Comparison of ENCODE assay signal across 1 cellular context in the genomic region with DNA sequence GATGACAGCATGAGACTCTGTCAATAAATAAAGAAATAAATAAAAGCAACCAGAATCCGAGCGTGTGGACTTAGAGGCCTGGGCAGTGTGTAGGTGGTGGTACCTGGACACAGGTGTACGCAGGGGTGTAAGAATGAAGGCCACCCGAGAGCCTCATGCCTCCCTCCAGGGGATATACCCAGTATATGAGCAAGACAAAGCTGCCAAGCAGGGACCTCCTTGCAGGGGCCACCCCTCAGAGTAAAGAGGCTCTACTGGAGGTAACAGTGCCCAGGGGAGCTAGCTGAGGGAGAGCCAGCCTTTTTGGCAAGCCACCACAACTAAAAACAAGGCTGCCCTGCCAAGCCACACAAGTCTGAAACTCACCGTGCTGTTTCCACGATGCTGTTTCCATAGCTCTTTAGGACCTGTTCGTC.
TF ChIP-seq lines count a peak whose summit lies in the region.

No MANE protein-coding gene starts in this region.

TF ChIP-seq in WTC11, 78 proteins besides CTCF, POLR2A, EP300 and RAD21 (continued from another document):
- TF ChIP-seq, protein P1, sequence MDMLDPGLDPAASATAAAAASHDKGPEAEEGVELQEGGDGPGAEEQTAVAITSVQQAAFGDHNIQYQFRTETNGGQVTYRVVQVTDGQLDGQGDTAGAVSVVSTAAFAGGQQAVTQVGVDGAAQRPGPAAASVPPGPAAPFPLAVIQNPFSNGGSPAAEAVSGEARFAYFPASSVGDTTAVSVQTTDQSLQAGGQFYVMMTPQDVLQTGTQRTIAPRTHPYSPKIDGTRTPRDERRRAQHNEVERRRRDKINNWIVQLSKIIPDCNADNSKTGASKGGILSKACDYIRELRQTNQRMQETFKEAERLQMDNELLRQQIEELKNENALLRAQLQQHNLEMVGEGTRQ (CRISPR knock-in tag; IDR thresholded peaks at IDR 0.05): no peak
- TF ChIP-seq, protein P2, sequence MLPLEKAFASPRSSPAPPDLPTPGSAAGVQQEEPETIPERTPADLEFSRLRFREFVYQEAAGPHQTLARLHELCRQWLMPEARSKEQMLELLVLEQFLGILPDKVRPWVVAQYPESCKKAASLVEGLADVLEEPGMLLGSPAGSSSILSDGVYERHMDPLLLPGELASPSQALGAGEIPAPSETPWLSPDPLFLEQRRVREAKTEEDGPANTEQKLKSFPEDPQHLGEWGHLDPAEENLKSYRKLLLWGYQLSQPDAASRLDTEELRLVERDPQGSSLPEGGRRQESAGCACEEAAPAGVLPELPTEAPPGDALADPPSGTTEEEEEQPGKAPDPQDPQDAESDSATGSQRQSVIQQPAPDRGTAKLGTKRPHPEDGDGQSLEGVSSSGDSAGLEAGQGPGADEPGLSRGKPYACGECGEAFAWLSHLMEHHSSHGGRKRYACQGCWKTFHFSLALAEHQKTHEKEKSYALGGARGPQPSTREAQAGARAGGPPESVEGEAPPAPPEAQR (CRISPR knock-in tag; IDR thresholded peaks at IDR 0.05): no peak
- no peak for TF ChIP-seq E2F5 (CRISPR knock-in tag; IDR thresholded peaks at IDR 0.05)
